Comparison of ENCODE assay signal across 1 cellular context in genomic region chr17:27793906-27794380, GRCh38.
TF ChIP-seq lines count a peak whose summit lies in the region.

No MANE protein-coding gene starts in this region.

TF ChIP-seq in GM23338, 12 proteins besides CTCF, POLR2A, EP300 and RAD21 (continued from another document):
- no peak for TF ChIP-seq REST (IDR thresholded peaks at IDR 0.05; ENCODE audit: unreplicated experiment)
- TF ChIP-seq EZH2 (IDR thresholded peaks at IDR 0.05; ENCODE audit: low read depth, unreplicated experiment): no peak
- TF ChIP-seq STAT1 (IDR thresholded peaks at IDR 0.05; ENCODE audit: unreplicated experiment): no peak
